Comparison of ENCODE assay signal across 32 cellular contexts in genomic region chr12:108090107-108090899, GRCh38. TPM values are rescaled to one million over a fixed set of nuclear protein-coding genes. Genes with fewer than 3 reads are reported as not detected.
A peak's percentile ranks its signal among the peaks of the same experiment; 100 is the strongest.
DNase-seq lines count a peak whose midpoint lies in the region; ATAC-seq, FAIRE-seq and TF ChIP-seq lines count a peak whose summit lies in the region.
"Had no signal": no experiment of that assay in that cellular context is flagged by ENCODE, and none has a peak within 500 bp of the region (broad histone marks: within the 10 kb centered on the region; RNA-seq: fewer than 3 reads in every experiment).

No MANE protein-coding gene starts in this region.

- in situ Hi-C loops in GM12878 (cut with MboI) = no loop called here

- RAD21 ChIA-PET in GM12878 (lab: Charles Lee; ENCODE audit: unreplicated experiment) = no interaction called here

- H3K27ac ChIP-seq in GM12878 (ENCODE audit: control insufficient read depth, insufficient read depth) (no peak overlapping the region), neuronal stem cell (replicated peaks; ENCODE audit: low read length) (no peak overlapping the region)
- H3K27ac ChIP-seq: ascending aorta, cardiac muscle cell, heart left ventricle, left lung, psoas muscle, VCaP had no signal

- CTCF ChIA-PET in GM12878 (lab: Yijun Ruan, JAX) = interaction anchor here (1.7 kb wide), 1 partner anchor 11 kb away, joined by 3 read pairs; no protein-coding TSS in a partner anchor

- POLR2A ChIA-PET in GM12878 (lab: Charles Lee) = interaction anchor here (0.6 kb wide), 1 partner anchor 118 kb away, joined by 5 read pairs; no protein-coding TSS in a partner anchor

- no peak overlapping the region for H2BK15ac ChIP-seq in neuronal stem cell (ENCODE audit: low read length)

- H2BK120ac ChIP-seq in neuronal stem cell (ENCODE audit: low read depth, low read length) = no peak overlapping the region

- H2BK12ac ChIP-seq in neuronal stem cell (ENCODE audit: low read length) = no peak overlapping the region

- H3K18ac ChIP-seq in neuronal stem cell (ENCODE audit: low read length) = no peak overlapping the region

- H3K9me3 ChIP-seq in GM12878 (replicated peaks; ENCODE audit: control insufficient read depth, insufficient read depth, low read length) (no peaks in the 10 kb centered on the region), neuronal stem cell (replicated peaks in 1 of 2; ENCODE audit: control insufficient read depth in 2 of 2, insufficient read depth in 1 of 2, low read depth in 1 of 2, low read length in 2 of 2) (peaks cover 0 to 1% of the 10 kb centered on the region in 2 donors)
- H3K9me3 ChIP-seq: MG63 had no signal

- ATAC-seq in GM12878 = no peak
- ATAC-seq in activated CD4-positive, CD25-positive, alpha-beta regulatory T cell treated with anti-CD3 and anti-CD28 coated beads, Interleukin-2, amount 50 U/mL, for 24 hours = no peak
- ATAC-seq: effector memory CD8-positive, alpha-beta T cell; heart left ventricle; left lung; psoas muscle; stimulated activated naive CD8-positive, alpha-beta T cell treated with anti-CD3 and anti-CD28 coated beads, Interleukin-15, Interleukin-2, amounts not matched to agents 100 U/mL and 50 U/mL, for 24 hours had no signal

- no TSS peak for BruUV-seq in GM12878 (replicated peaks; lab: Mats Ljungman, UMichigan)

- H3K4me3 ChIP-seq in GM12878 (no peak overlapping the region), neuronal stem cell (ENCODE audit: low read length in 2 of 2) (no peak overlapping the region)
- H3K4me3 ChIP-seq: ascending aorta, cardiac muscle cell, heart left ventricle, left lung, MG63, psoas muscle had no signal

- WGBS in GM12878 (ENCODE audit: insufficient coverage, insufficient replicate concordance, low lambda C conversion rate, missing lambda C conversion rate) = 27% methylated on average over 12 of the region's 13 CpGs
- no CpG with 5 or more reads among the region's 13 CpGs for WGBS in neuronal stem cell (ENCODE audit: extremely low coverage in 2 of 2, insufficient read length in 2 of 2, insufficient replicate concordance in 1 of 2), 2 donors

- H3K14ac ChIP-seq in neuronal stem cell (ENCODE audit: low read length) = no peak overlapping the region

- H2AFZ ChIP-seq in GM12878 (ENCODE audit: control insufficient read depth, low read depth, low read length) (no peak overlapping the region), neuronal stem cell (ENCODE audit: low read length) (peak overlapping the region; percentile 39)

- no peaks in the 10 kb centered on the region; a peak in 1 of 4 replicates for H3K27me3 ChIP-seq in GM12878 (replicated peaks in 1 of 2; ENCODE audit: control insufficient read depth in 2 of 2, insufficient read depth in 2 of 2, low read length in 1 of 2)
- no peaks in the 10 kb centered on the region for H3K27me3 ChIP-seq in neuronal stem cell (ENCODE audit: control insufficient read depth in 3 of 3, insufficient read depth in 3 of 3, low read depth in 1 of 3, low read length in 3 of 3)
- H3K27me3 ChIP-seq: ascending aorta, cardiac muscle cell, MG63 had no signal

- SMC1A ChIA-PET in GM12878 (lab: Charles Lee; ENCODE audit: uncharacterized antibody, unreplicated experiment) = interaction anchor here (0.6 kb wide), 1 partner anchor 422 kb away, joined by 3 read pairs; no protein-coding TSS in a partner anchor

- H3K36me3 ChIP-seq in GM12878 (ENCODE audit: control insufficient read depth in 2 of 2, insufficient read depth in 2 of 2, low read length in 1 of 2) (no peaks in the 10 kb centered on the region), neuronal stem cell (replicated peaks in 1 of 2; ENCODE audit: control insufficient read depth in 2 of 2, insufficient read depth in 2 of 2, low read length in 2 of 2) (no peaks in the 10 kb centered on the region)
- H3K36me3 ChIP-seq: ascending aorta, cardiac muscle cell, heart left ventricle, left lung, MG63 had no signal

- no peak overlapping the region for H4K8ac ChIP-seq in neuronal stem cell (ENCODE audit: low read depth, low read length)

- H2BK5ac ChIP-seq in neuronal stem cell (ENCODE audit: low read length) = no peak overlapping the region

- no peak for TF ChIP-seq CTCF in GM12878 (IDR thresholded peaks at IDR 0.05 in 2 of 3, conservative IDR thresholded peaks at IDR 0.05 in 1 of 3; ENCODE audit: control insufficient read depth in 2 of 3, extremely low read depth in 1 of 3, insufficient read depth in 1 of 3, low read depth in 3 of 3, low read length in 3 of 3)

- H4K20me1 ChIP-seq in GM12878 (ENCODE audit: control insufficient read depth, insufficient read depth) = no peaks in the 10 kb centered on the region

- no peaks in the 10 kb centered on the region for H3K4me1 ChIP-seq in GM12878 (ENCODE audit: control insufficient read depth, insufficient read depth, low read length)
- H3K4me1 ChIP-seq in neuronal stem cell (ENCODE audit: control insufficient read depth in 2 of 2, insufficient read depth in 1 of 2, low read depth in 1 of 2, low read length in 2 of 2) = peaks cover 0 to 2% of the 10 kb centered on the region in 2 donors
- H3K4me1 ChIP-seq: ascending aorta, heart left ventricle, left lung, psoas muscle had no signal

- TF ChIP-seq EP300 in GM12878 (IDR thresholded peaks at IDR 0.05; ENCODE audit: borderline replicate concordance in 1 of 2, control insufficient read depth in 1 of 2, low read depth in 2 of 2, low read length in 2 of 2) = no peak

- FAIRE-seq in GM12878 (lab: Jason Lieb, UNC) = no peak
- FAIRE-seq: A204.1 had no signal

- no peaks in the 10 kb centered on the region for H3K79me2 ChIP-seq in GM12878 (ENCODE audit: control insufficient read depth, insufficient read depth, low read length)

- H2AK5ac ChIP-seq in neuronal stem cell (ENCODE audit: low read depth, low read length) = peak overlapping the region; percentile 13

- DNase-seq in NCI-H2227 (lab: John Stamatoyannopoulos, UW; ENCODE audit: unreplicated experiment) (peak; percentile 20), NCI-H2227 treated with DMSO at 0.1 percent for 48 hours (lab: John Stamatoyannopoulos, UW) (no peak), NAMALWA (ENCODE audit: low spot score) (peak; percentile 35), GM12878 (ENCODE audit: low read depth, low spot score) (no peak), neuronal stem cell (ENCODE audit: low spot score) (no peak), HuH-7.5 (ENCODE audit: low spot score) (no peak), UCSD-AML1 (lab: John Stamatoyannopoulos, UW; ENCODE audit: unreplicated experiment) (no peak)
- DNase-seq: activated CD4-positive, alpha-beta T cell treated with anti-CD3 and anti-CD28 coated beads, Interleukin-2, amount 10 ng/mL, durations not matched to agents 24 days and 14 days; activated effector memory CD4-positive, alpha-beta T cell treated with anti-CD3 and anti-CD28 coated beads, Interleukin-2, amount 50 U/mL, for 16 hours; activated naive CD8-positive, alpha-beta T cell treated with anti-CD3 and anti-CD28 coated beads for 36 hours; activated T-cell treated with anti-CD3 and anti-CD28 coated beads, Interleukin-2, amount 50 U/mL, for 1 hour; CD4-positive, alpha-beta memory T cell; cortex of kidney; effector memory CD8-positive, alpha-beta T cell; foreskin fibroblast; GDM1; GOT3; heart left ventricle; left lung; mesenchymal stem cell; MG63; NCI-H1436 treated with DMSO at 0.1 percent for 48 hours; NCI-H69; OCI-M1; psoas muscle; stimulated activated naive CD8-positive, alpha-beta T cell treated with anti-CD3 and anti-CD28 coated beads, Interleukin-15, Interleukin-2, amounts not matched to agents 100 U/mL and 50 U/mL, for 24 hours had no signal

- H3K23ac ChIP-seq in neuronal stem cell (ENCODE audit: low read depth, low read length, poor library complexity) = no peak overlapping the region

- intact Hi-C loops in GM12878 (cut with micrococcal nuclease; ENCODE audit: unreplicated experiment) = no loop called here

- H3K79me1 ChIP-seq in neuronal stem cell (ENCODE audit: low read depth, low read length) = no peaks in the 10 kb centered on the region

- no peak overlapping the region for H3K9ac ChIP-seq in GM12878 (ENCODE audit: control insufficient read depth, insufficient read depth, low read length)
- no peak overlapping the region for H3K9ac ChIP-seq in neuronal stem cell (ENCODE audit: low read depth, low read length, poor library complexity)

- H4K91ac ChIP-seq in neuronal stem cell (ENCODE audit: low read depth, low read length, poor library complexity) = no peak overlapping the region

- no peak for TF ChIP-seq POLR2A in GM12878 (IDR thresholded peaks at IDR 0.05; ENCODE audit: low read depth, low read length)

- no peak for TF ChIP-seq RAD21 in GM12878 (IDR thresholded peaks at IDR 0.05; ENCODE audit: insufficient read depth, low read depth, low read length)

- H3K4me2 ChIP-seq in GM12878 (ENCODE audit: control insufficient read depth, insufficient read depth) (no peak overlapping the region), neuronal stem cell (ENCODE audit: insufficient read depth, low read length, poor library complexity, severe bottlenecking) (no peak overlapping the region)

- no peak overlapping the region for H3K4ac ChIP-seq in neuronal stem cell (ENCODE audit: low read length)

TF ChIP-seq in GM12878, 131 proteins besides CTCF, POLR2A, EP300 and RAD21 (continues in another document):
- no peak for TF ChIP-seq TARDBP (IDR thresholded peaks at IDR 0.05; ENCODE audit: borderline replicate concordance)
- TF ChIP-seq MTA2 (IDR thresholded peaks at IDR 0.05; ENCODE audit: low read depth) = no peak

RNA-seq across cellular contexts. Expression of gene WSCD2, which starts 38.8 kb away (rescaled TPM):
- total RNA-seq in GM12878 (2013; cell fraction: nucleolus; rRNA removed) = not detected in 2 replicates
- not detected in 2 replicates for total RNA-seq in GM12878 (2014; rRNA removed)
- total RNA-seq in GM12878 (2014; rRNA removed; fragmentation: Illumina TruSeq; extraction: Trizol) = not detected in 2 replicates
- not detected in 2 replicates for total RNA-seq in GM12878 (2021)
- not detected for polyA plus RNA-seq in GM12878 (2011; ENCODE audit: low read depth)
- polyA plus RNA-seq in GM12878 (2011; rRNA removed) = not detected in 2 replicates
- not detected in 2 replicates for polyA plus RNA-seq in GM12878 (2011; cell fraction: cytosol; rRNA removed)
- not detected in 2 replicates for polyA plus RNA-seq in GM12878 (2011; cell fraction: nucleus; rRNA removed)
- polyA plus RNA-seq in GM12878 (2012) = not detected in 2 replicates
- not detected in 2 replicates for polyA plus RNA-seq in GM12878 (2014; fragmentation: Illumina TruSeq; extraction: Trizol)
- not detected for polyA plus RNA-seq in GM12878 (2014; fragmentation: Nextera tagmentation; extraction: Ambion mirVana)
- polyA plus RNA-seq in GM12878 (2014; rRNA removed) = 0.41 TPM in 1 of 2 replicates, not detected in the other
- polyA plus RNA-seq in GM12878 (2016; fragmentation: Nextera tagmentation; extraction: Ambion mirVana) = not detected
- polyA minus RNA-seq in GM12878 (2011; rRNA and poly(A)+ RNA removed) = not detected in 2 replicates
- not detected in 2 replicates for polyA minus RNA-seq in GM12878 (2011; cell fraction: cytosol; rRNA and poly(A)+ RNA removed)
- not detected in 2 replicates for polyA minus RNA-seq in GM12878 (2011; cell fraction: nucleus; rRNA and poly(A)+ RNA removed)
- 0.70 TPM for polyA plus RNA-seq in neuronal stem cell (2013, experiment 1 of 2)
- polyA plus RNA-seq in neuronal stem cell (2013, experiment 2 of 2) = 0.64 TPM
- total RNA-seq: activated CD4-positive, alpha-beta T cell treated with anti-CD3 and anti-CD28 coated beads, Interleukin-2, amount 10 ng/mL, durations not matched to agents 24 days and 14 days; activated CD8-positive, alpha-beta memory T cell treated with anti-CD3 and anti-CD28 coated beads for 36 hours; activated naive CD8-positive, alpha-beta T cell treated with anti-CD3 and anti-CD28 coated beads for 36 hours; CD4-positive, alpha-beta memory T cell had no signal
- polyA plus RNA-seq: CD4-positive, alpha-beta memory T cell; heart left ventricle had no signal

Comparison
In these comparisons a context has a peak if more than half of its experiments do, and no peak if none do; other contexts are left out.
1. DNase-seq: peak in NCI-H2227 (single experiment) and NAMALWA (single experiment); none in NCI-H2227 treated with DMSO at 0.1 percent for 48 hours (single experiment), GM12878 (single experiment), neuronal stem cell (single experiment), HuH-7.5 (single experiment) and UCSD-AML1 (single experiment).